Comparison of ENCODE assay signal across 2 cellular contexts in genomic region chr12:57751432-57751787, GRCh38.
TF ChIP-seq lines count a peak whose summit lies in the region.

No MANE protein-coding gene starts in this region.

TF ChIP-seq in SK-N-SH, 30 proteins besides CTCF, POLR2A, EP300 and RAD21 (continued from another document):
- TF ChIP-seq ZBTB33 (IDR thresholded peaks at IDR 0.05; ENCODE audit: borderline replicate concordance, low read depth) (no peak), MAX (IDR thresholded peaks at IDR 0.05; ENCODE audit: low read depth) (no peak), FOXJ3 (CRISPR knock-in tag; IDR thresholded peaks at IDR 0.05) (no peak), IRF3 (IDR thresholded peaks at IDR 0.05; ENCODE audit: low read depth, low read length) (no peak), RFX5 (IDR thresholded peaks at IDR 0.05; ENCODE audit: low read length) (no peak), YY1 (IDR thresholded peaks at IDR 0.05; ENCODE audit: low read depth) (no peak)

TF ChIP-seq in SK-N-SH treated with all-trans-retinoic acid at 6 μM for 48 hours, 23 proteins besides CTCF, POLR2A, EP300 and RAD21:
- no peak for TF ChIP-seq CSRNP3 (CRISPR knock-in tag; IDR thresholded peaks at IDR 0.05)
- TF ChIP-seq ISL1 (CRISPR knock-in tag; IDR thresholded peaks at IDR 0.05): no peak
- no peak for TF ChIP-seq ESRRG (CRISPR knock-in tag; IDR thresholded peaks at IDR 0.05)
- TF ChIP-seq OSR1 (CRISPR knock-in tag; IDR thresholded peaks at IDR 0.05): no peak
- no peak for TF ChIP-seq SNAI2 (CRISPR knock-in tag; IDR thresholded peaks at IDR 0.05)
- TF ChIP-seq PPARA (CRISPR knock-in tag; IDR thresholded peaks at IDR 0.05; ENCODE audit: borderline replicate concordance): no peak
- TF ChIP-seq TCF4 (CRISPR knock-in tag; IDR thresholded peaks at IDR 0.05; ENCODE audit: borderline replicate concordance): no peak
- no peak for TF ChIP-seq ZNF565 (CRISPR knock-in tag; conservative IDR thresholded peaks at IDR 0.05; ENCODE audit: low read depth)
- no peak for TF ChIP-seq ZC3H10 (CRISPR knock-in tag; IDR thresholded peaks at IDR 0.05)
- TF ChIP-seq RARB (CRISPR knock-in tag; IDR thresholded peaks at IDR 0.05): no peak
